33 cellular contexts compared by ENCODE assay signal in the genomic region with DNA sequence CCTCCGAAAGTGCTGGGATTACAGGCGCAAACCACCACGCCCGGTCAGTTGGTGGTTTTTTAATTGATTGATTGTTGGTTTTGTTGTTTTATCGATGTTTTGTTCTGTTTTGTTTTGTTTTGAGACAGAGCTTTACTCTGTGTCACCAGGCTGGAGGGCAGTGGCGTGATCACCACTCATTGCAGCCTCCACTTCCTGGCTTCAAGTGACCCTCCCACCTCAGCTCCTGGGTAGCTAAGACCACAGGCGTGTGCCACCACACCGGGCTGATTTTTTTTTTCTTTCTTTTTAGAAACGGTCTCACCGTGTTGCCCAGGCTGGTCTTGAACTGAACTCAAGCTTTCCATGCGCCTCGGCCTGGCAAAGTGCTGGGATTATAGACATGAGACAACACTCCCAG. TPM values are rescaled to one million over a fixed set of nuclear protein-coding genes. Genes with fewer than 3 reads are reported as not detected.
"Had no signal": no experiment of that assay in that cellular context is flagged by ENCODE, and none has a peak within 500 bp of the region (broad histone marks: within the 10 kb centered on the region; RNA-seq: fewer than 3 reads in every experiment).

No MANE protein-coding gene starts in this region.

- H3K27ac Mint-ChIP-seq: mesothelial cell of epicardium; nephron; stimulated activated naive CD8-positive, alpha-beta T cell treated with anti-CD3 and anti-CD28 coated beads, Interleukin-15, Interleukin-2, amounts not matched to agents 100 ng/mL and 50 ng/mL, for 24 hours had no signal

- H3K36me3 ChIP-seq: pancreas, prostate gland had no signal

- H3K9me3 ChIP-seq: left ventricle myocardium inferior, pancreas, prostate gland, suprapubic skin, thoracic aorta, tibial artery, upper lobe of right lung had no signal

- FAIRE-seq: islet of Langerhans, pancreas, urothelium cell line had no signal

- DNase-seq: hippocampal formation; left ventricle myocardium inferior; mesendoderm; naive thymus-derived CD4-positive, alpha-beta T cell; nucleus accumbens; retina; stimulated activated CD4-positive, alpha-beta T cell treated with anti-CD3 and anti-CD28 coated beads, Interleukin-12 subunit alpha, Interleukin-12 subunit beta, amount 100 ng/mL, for 4 hours; stimulated activated CD4-positive, alpha-beta T cell treated with anti-CD3 and anti-CD28 coated beads, Interleukin-15, amount 100 ng/mL, for 24 hours; stimulated activated CD4-positive, alpha-beta T cell treated with anti-CD3 and anti-CD28 coated beads, Interleukin-2, amount 100 ng/mL, for 24 hours; stimulated activated CD4-positive, alpha-beta T cell treated with anti-CD3 and anti-CD28 coated beads, Interleukin-4, amount 100 ng/mL, for 1 hour; stimulated activated naive CD4-positive, alpha-beta T cell; tibial artery; trophoblast cell; upper lobe of right lung had no signal

- ATAC-seq: naive thymus-derived CD4-positive, alpha-beta T cell; pancreas; right cardiac atrium; sciatic nerve; upper lobe of right lung had no signal

- H3K9me3 Mint-ChIP-seq: mesothelial cell of epicardium; naive thymus-derived CD4-positive, alpha-beta T cell; nephron; neural crest cell; stimulated activated naive CD8-positive, alpha-beta T cell treated with anti-CD3 and anti-CD28 coated beads, Interleukin-15, Interleukin-2, amounts not matched to agents 100 ng/mL and 50 ng/mL, for 24 hours had no signal

- H3K4me3 Mint-ChIP-seq: mesothelial cell of epicardium; naive thymus-derived CD4-positive, alpha-beta T cell; nephron; neural crest cell; stimulated activated naive CD8-positive, alpha-beta T cell treated with anti-CD3 and anti-CD28 coated beads, Interleukin-15, Interleukin-2, amounts not matched to agents 100 ng/mL and 50 ng/mL, for 24 hours had no signal

- H3K4me1 ChIP-seq: prostate gland, tibial artery, upper lobe of right lung had no signal

- H3K4me3 ChIP-seq: left ventricle myocardium inferior, lung, pancreas, prostate gland, skin epidermis, suprapubic skin, thoracic aorta, tibial artery, upper lobe of right lung had no signal

- H3K27me3 Mint-ChIP-seq: naive thymus-derived CD4-positive, alpha-beta T cell; stimulated activated naive CD8-positive, alpha-beta T cell treated with anti-CD3 and anti-CD28 coated beads, Interleukin-15, Interleukin-2, amounts not matched to agents 100 ng/mL and 50 ng/mL, for 24 hours had no signal

- H3K4me1 Mint-ChIP-seq: mesothelial cell of epicardium had no signal

- H3K27ac ChIP-seq: left ventricle myocardium inferior, pancreas, prostate gland, skin epidermis, suprapubic skin, thoracic aorta, tibial artery, upper lobe of right lung had no signal

RNA-seq across cellular contexts. Expression of gene RGS11, which starts 28.7 kb away (rescaled TPM):
- total RNA-seq: kidney epithelial cell, mononuclear cell had no signal
- polyA plus RNA-seq: naive thymus-derived CD4-positive, alpha-beta T cell had no signal

RNA-seq across cellular contexts. Expression of gene ARHGDIG, which starts 33.4 kb away (rescaled TPM):
- total RNA-seq: lower leg skin, mononuclear cell, osteoblast, subcutaneous adipose tissue, suprapubic skin, thoracic aorta had no signal
- polyA plus RNA-seq: naive thymus-derived CD4-positive, alpha-beta T cell had no signal

RNA-seq across cellular contexts. Expression of gene PDIA2, which starts 35.9 kb away (rescaled TPM):
- total RNA-seq: kidney epithelial cell, mononuclear cell, osteoblast, suprapubic skin had no signal
- polyA plus RNA-seq: naive thymus-derived CD4-positive, alpha-beta T cell had no signal
